In genomic region chr3:150140614-150141321, GRCh38 we compare ENCODE assay signal across 30 cellular contexts.
"Had no signal": no experiment of that assay in that cellular context is flagged by ENCODE, and none has a peak within 500 bp of the region (broad histone marks: within the 10 kb centered on the region; RNA-seq: fewer than 3 reads in every experiment).

No MANE protein-coding gene starts in this region.

- DNase-seq: activated CD4-positive, alpha-beta memory T cell treated with anti-CD3 and anti-CD28 coated beads, Interleukin-2, amount 10 ng/mL, durations not matched to agents 7 days and 5 days; activated CD4-positive, alpha-beta T cell treated with anti-CD3 and anti-CD28 coated beads, Interleukin-2, amount 10 ng/mL, durations not matched to agents 7 days and 5 days; activated CD4-positive, CD25-positive, alpha-beta regulatory T cell treated with anti-CD3 and anti-CD28 coated beads, Interleukin-2, amount 50 U/mL, for 72 hours; activated CD8-positive, alpha-beta memory T cell treated with anti-CD3 and anti-CD28 coated beads, Interleukin-2, amount 50 U/mL, for 48 hours; activated naive CD8-positive, alpha-beta T cell treated with anti-CD3 and anti-CD28 coated beads, Interleukin-2, amount 50 U/mL, for 24 hours; activated T-cell treated with anti-CD3 and anti-CD28 coated beads, Interleukin-2, amount 50 U/mL, for 24 hours; cerebellar nuclear complex; effector memory CD8-positive, alpha-beta T cell; left cardiac atrium; left ventricle myocardium superior; naive B cell; nephron progenitor cell; nucleus accumbens; spleen; stimulated activated naive CD4-positive, alpha-beta T cell; T-helper 17 cell; T1000; testis; transverse colon; WERI-Rb-1 had no signal

- H3K36me3 Mint-ChIP-seq: activated naive CD4-positive, alpha-beta T cell treated with anti-CD3 and anti-CD28 coated beads, Interleukin-2, amount 50 U/mL, for 24 hours; mesothelial cell of epicardium; naive B cell had no signal

- H3K4me2 ChIP-seq: hepatocyte had no signal

- H3K27me3 ChIP-seq: gastroesophageal sphincter, hepatocyte, spleen, testis, transverse colon had no signal

- H3K4me3 Mint-ChIP-seq: activated CD4-positive, alpha-beta memory T cell treated with anti-CD3 and anti-CD28 coated beads, Interleukin-2, amount 10 ng/mL, durations not matched to agents 7 days and 5 days; activated CD4-positive, alpha-beta T cell treated with anti-CD3 and anti-CD28 coated beads, Interleukin-2, amount 10 ng/mL, durations not matched to agents 7 days and 5 days; activated naive CD4-positive, alpha-beta T cell treated with anti-CD3 and anti-CD28 coated beads, Interleukin-2, amount 50 U/mL, for 24 hours; activated naive CD8-positive, alpha-beta T cell treated with anti-CD3 and anti-CD28 coated beads, Interleukin-2, amount 50 U/mL, for 24 hours; activated T-cell treated with anti-CD3 and anti-CD28 coated beads, Interleukin-2, amount 50 U/mL, for 24 hours; effector memory CD8-positive, alpha-beta T cell; mesothelial cell of epicardium; naive B cell; nephron progenitor cell; T-helper 17 cell had no signal

- H3K4me1 ChIP-seq: gastroesophageal sphincter, parathyroid adenoma, spleen, testis, transverse colon had no signal

- H3K9me3 Mint-ChIP-seq: activated CD4-positive, alpha-beta memory T cell treated with anti-CD3 and anti-CD28 coated beads, Interleukin-2, amount 10 ng/mL, durations not matched to agents 7 days and 5 days; activated CD4-positive, alpha-beta T cell treated with anti-CD3 and anti-CD28 coated beads, Interleukin-2, amount 10 ng/mL, durations not matched to agents 7 days and 5 days; activated naive CD4-positive, alpha-beta T cell treated with anti-CD3 and anti-CD28 coated beads, Interleukin-2, amount 50 U/mL, for 24 hours; activated naive CD8-positive, alpha-beta T cell treated with anti-CD3 and anti-CD28 coated beads, Interleukin-2, amount 50 U/mL, for 24 hours; activated T-cell treated with anti-CD3 and anti-CD28 coated beads, Interleukin-2, amount 50 U/mL, for 24 hours; activated T-helper 2 cell treated with anti-CD3 and anti-CD28 coated beads, Interferon-gamma antibody, Interleukin-2, Interleukin-4, amounts not matched to agents 10 μg/mL and 5 μg/mL and 100 μg/mL, durations not matched to agents 14 hours and 24 hours and 36 hours; effector memory CD8-positive, alpha-beta T cell; nephron progenitor cell had no signal

- H3K36me3 ChIP-seq: gastroesophageal sphincter, spleen, transverse colon, WERI-Rb-1 had no signal

- H3K27ac Mint-ChIP-seq: activated CD4-positive, alpha-beta memory T cell treated with anti-CD3 and anti-CD28 coated beads, Interleukin-2, amount 10 ng/mL, durations not matched to agents 7 days and 5 days; activated CD4-positive, alpha-beta T cell treated with anti-CD3 and anti-CD28 coated beads, Interleukin-2, amount 10 ng/mL, durations not matched to agents 7 days and 5 days; activated naive CD4-positive, alpha-beta T cell treated with anti-CD3 and anti-CD28 coated beads, Interleukin-2, amount 50 U/mL, for 24 hours; activated naive CD8-positive, alpha-beta T cell treated with anti-CD3 and anti-CD28 coated beads, Interleukin-2, amount 50 U/mL, for 24 hours; activated T-cell treated with anti-CD3 and anti-CD28 coated beads, Interleukin-2, amount 50 U/mL, for 24 hours; activated T-helper 2 cell treated with anti-CD3 and anti-CD28 coated beads, Interferon-gamma antibody, Interleukin-2, Interleukin-4, amounts not matched to agents 10 μg/mL and 5 μg/mL and 100 μg/mL, durations not matched to agents 14 hours and 24 hours and 36 hours; effector memory CD8-positive, alpha-beta T cell; mesothelial cell of epicardium; naive B cell; nephron progenitor cell; T-helper 17 cell had no signal

- H3K9me3 ChIP-seq: gastroesophageal sphincter, spleen, testis, transverse colon had no signal

- ATAC-seq: activated naive CD8-positive, alpha-beta T cell treated with anti-CD3 and anti-CD28 coated beads, Interleukin-2, amount 50 U/mL, for 24 hours; effector memory CD8-positive, alpha-beta T cell; gastroesophageal sphincter; left cardiac atrium; left ventricle myocardium superior; right cardiac atrium; T-helper 17 cell had no signal

- H3K27ac ChIP-seq: coronary artery, gastroesophageal sphincter, hepatocyte, parathyroid adenoma, spleen, testis, transverse colon, WERI-Rb-1 had no signal

- FAIRE-seq: keratinocyte, urothelium cell line had no signal

- H3K4me3 ChIP-seq: coronary artery, gastroesophageal sphincter, hepatocyte, spleen, testis, transverse colon had no signal

- H3K9ac ChIP-seq: parathyroid adenoma had no signal

- H3K79me2 ChIP-seq: hepatocyte, parathyroid adenoma had no signal

- H3K4me1 Mint-ChIP-seq: activated CD4-positive, alpha-beta memory T cell treated with anti-CD3 and anti-CD28 coated beads, Interleukin-2, amount 10 ng/mL, durations not matched to agents 7 days and 5 days; activated CD4-positive, alpha-beta T cell treated with anti-CD3 and anti-CD28 coated beads, Interleukin-2, amount 10 ng/mL, durations not matched to agents 7 days and 5 days; activated naive CD4-positive, alpha-beta T cell treated with anti-CD3 and anti-CD28 coated beads, Interleukin-2, amount 50 U/mL, for 24 hours; activated naive CD8-positive, alpha-beta T cell treated with anti-CD3 and anti-CD28 coated beads, Interleukin-2, amount 50 U/mL, for 24 hours; naive B cell; T-helper 17 cell had no signal

- H2AFZ ChIP-seq: hepatocyte, parathyroid adenoma had no signal
